Comparison of ENCODE assay signal across 8 cellular contexts in genomic region chr19:41691268-41691970, GRCh38. TPM values are rescaled to one million over a fixed set of nuclear protein-coding genes. Genes with fewer than 3 reads are reported as not detected.
DNase-seq lines count a peak whose midpoint lies in the region; ATAC-seq, FAIRE-seq and TF ChIP-seq lines count a peak whose summit lies in the region.

No MANE protein-coding gene starts in this region.

- peak; percentile 42 for FAIRE-seq in HepG2 (lab: Jason Lieb, UNC)

- POLR2A ChIA-PET in activated CD4-positive, alpha-beta memory T cell treated with anti-CD3 and anti-CD28 coated beads for 36 hours (lab: Charles Lee): no interaction called here
- POLR2A ChIA-PET in HepG2 (lab: Yijun Ruan, JAX): no interaction called here

- BruUV-seq in HepG2 (replicated peaks; lab: Mats Ljungman, UMichigan): no TSS peak

- H3K4me2 ChIP-seq in HepG2 (ENCODE audit: low read depth, low read length): no peak overlapping the region

- no peaks in the 10 kb centered on the region for H3K79me2 ChIP-seq in HepG2 (ENCODE audit: insufficient read depth, low read length)

- H3K27ac Mint-ChIP-seq in activated CD4-positive, alpha-beta memory T cell treated with anti-CD3 and anti-CD28 coated beads for 36 hours: no peak overlapping the region

- H3K27me3 ChIP-seq in HepG2 (ENCODE audit: control insufficient read depth in 1 of 2, insufficient read depth in 2 of 2, low read length in 2 of 2): no peaks in the 10 kb centered on the region; a peak in 1 of 5 replicates

- H3K4me1 ChIP-seq in HepG2 (ENCODE audit: insufficient read depth, low read length): no peaks in the 10 kb centered on the region

- no peak for TF ChIP-seq EP300 in Ishikawa (IDR thresholded peaks at IDR 0.05; ENCODE audit: borderline replicate concordance)
- TF ChIP-seq EP300 in HepG2 (IDR thresholded peaks at IDR 0.05; ENCODE audit: low read depth in 2 of 2, low read length in 2 of 2): no peak
- TF ChIP-seq EP300 in HepG2 (CRISPR knock-in tag; IDR thresholded peaks at IDR 0.05; ENCODE audit: borderline replicate concordance): no peak

- no peaks in the 10 kb centered on the region for H3K4me1 Mint-ChIP-seq in activated CD4-positive, alpha-beta memory T cell treated with anti-CD3 and anti-CD28 coated beads for 36 hours (ENCODE audit: low read depth)

- no peak overlapping the region for H3K9ac ChIP-seq in HepG2 (ENCODE audit: insufficient read depth, low read depth, low read length)

- TF ChIP-seq RAD21 in Ishikawa (IDR thresholded peaks at IDR 0.05; ENCODE audit: low read depth) (peak; percentile 27; the same call in 1 of the 2 replicates), HepG2 (CRISPR knock-in tag; IDR thresholded peaks at IDR 0.05) (no peak)

- H3K9me3 ChIP-seq in HepG2 (ENCODE audit: low read length): no peaks in the 10 kb centered on the region

- peak; percentile 70 for TF ChIP-seq CTCF in HepG2 (CRISPR knock-in tag; IDR thresholded peaks at IDR 0.05)

- H3K27ac ChIP-seq in HepG2 (ENCODE audit: extremely low read length, insufficient read depth, low read length): no peak overlapping the region

- 19% methylated on average over 16 of the region's 20 CpGs for WGBS in HepG2 (ENCODE audit: low lambda C conversion rate)

- no peak for TF ChIP-seq POLR2A in HepG2 (IDR thresholded peaks at IDR 0.05; ENCODE audit: insufficient read depth in 1 of 2, low read depth in 2 of 2, low read length in 2 of 2)

- H2AFZ ChIP-seq in HepG2 (ENCODE audit: low read length): no peak overlapping the region

- H4K20me1 ChIP-seq in HepG2 (ENCODE audit: insufficient read depth, low read length): no peaks in the 10 kb centered on the region

- peak; percentile 71 for ATAC-seq in HepG2
- ATAC-seq in HG03354 (IDR thresholded peaks at IDR 0.05; ENCODE audit: poor library complexity, severe bottlenecking, unreplicated experiment): no peak

- peaks cover 6% of the 10 kb centered on the region for H3K9me3 Mint-ChIP-seq in activated CD4-positive, alpha-beta memory T cell treated with anti-CD3 and anti-CD28 coated beads for 36 hours

- intact Hi-C loops in activated CD4-positive, alpha-beta memory T cell treated with anti-CD3 and anti-CD28 coated beads for 36 hours (cut with micrococcal nuclease): loop anchor here (5.0 kb wide), 1 partner anchor 49 kb away; no protein-coding TSS in a partner anchor
- intact Hi-C loops in HepG2 (cut with micrococcal nuclease; ENCODE audit: unreplicated experiment): loop anchor here (5.0 kb wide), 1 partner anchor 49 kb away; no protein-coding TSS in a partner anchor

- DNase-seq in NCI-H1417 (lab: John Stamatoyannopoulos, UW): peak; percentile 18 to 47 (median 22)
- no peak for DNase-seq in NCI-H1417 treated with DMSO at 0.1 percent for 48 hours (lab: John Stamatoyannopoulos, UW)
- peak; percentile 34 for DNase-seq in activated CD4-positive, alpha-beta memory T cell treated with anti-CD3 and anti-CD28 coated beads for 36 hours
- DNase-seq in HepG2 (ENCODE audit: low spot score): no peak
- DNase-seq in midbrain (lab: John Stamatoyannopoulos, UW): no peak
- no peak for DNase-seq in UCSD-AML1 (lab: John Stamatoyannopoulos, UW; ENCODE audit: unreplicated experiment)

- peaks cover 31% of the 10 kb centered on the region for H3K27me3 Mint-ChIP-seq in activated CD4-positive, alpha-beta memory T cell treated with anti-CD3 and anti-CD28 coated beads for 36 hours

- in situ Hi-C loops in HepG2 (cut with HindIII; ENCODE audit: extremely low pct_ligation_motif_present, low pct_unique_long_range_greater_than_20kb): no loop called here

- H3K36me3 ChIP-seq in HepG2 (replicated peaks in 1 of 2; ENCODE audit: control insufficient read depth in 1 of 2, insufficient read depth in 2 of 2, low read length in 2 of 2): no peaks in the 10 kb centered on the region

- H3K4me3 Mint-ChIP-seq in activated CD4-positive, alpha-beta memory T cell treated with anti-CD3 and anti-CD28 coated beads for 36 hours: no peak overlapping the region

- H3K36me3 Mint-ChIP-seq in activated CD4-positive, alpha-beta memory T cell treated with anti-CD3 and anti-CD28 coated beads for 36 hours: no peaks in the 10 kb centered on the region

- no peak overlapping the region for H3K4me3 ChIP-seq in HepG2 (replicated peaks in 1 of 3; ENCODE audit: insufficient read depth in 1 of 3, low read depth in 2 of 3, low read length in 3 of 3)

- CTCF ChIA-PET in activated CD4-positive, alpha-beta memory T cell treated with anti-CD3 and anti-CD28 coated beads for 36 hours (lab: Charles Lee): interaction anchor here (0.7 to 3.9 kb wide), 13 partner anchors 10 to 168 kb away, joined by 3 to 64 read pairs (median 5); no protein-coding TSS in a partner anchor
- CTCF ChIA-PET in HepG2 (lab: Yijun Ruan, JAX; ENCODE audit: low intra/inter-chr PET ratio, low total read pairs): interaction anchor here (1.5 kb wide), 1 partner anchor 49 kb away, joined by 6 read pairs; no protein-coding TSS in a partner anchor

TF ChIP-seq in Ishikawa, 13 proteins besides CTCF, POLR2A, EP300 and RAD21 (continues in another document):
- TF ChIP-seq USF1 (IDR thresholded peaks at IDR 0.05) (no peak), YY1 (IDR thresholded peaks at IDR 0.05; ENCODE audit: low read depth) (no peak), FOXM1 (IDR thresholded peaks at IDR 0.05; ENCODE audit: borderline replicate concordance, low read depth) (no peak)

TF ChIP-seq in HepG2, 621 proteins besides CTCF, POLR2A, EP300 and RAD21 (continues in another document):
- TF ChIP-seq SMC3 (IDR thresholded peaks at IDR 0.05; ENCODE audit: low read length): peak; percentile 22; the same call in 1 of the 2 replicates
- TF ChIP-seq HIC2 (CRISPR knock-in tag; IDR thresholded peaks at IDR 0.05; ENCODE audit: low read depth): no peak

RNA-seq across cellular contexts. Expression of gene CEACAM7, which starts 3.3 kb away (rescaled TPM):
- not detected for total RNA-seq in activated CD4-positive, alpha-beta memory T cell treated with anti-CD3 and anti-CD28 coated beads for 36 hours
- not detected in 2 replicates for total RNA-seq in HepG2 (2016; rRNA removed; fragmentation: Illumina TruSeq; extraction: Trizol)
- not detected in 2 replicates for total RNA-seq in HepG2 (2016; cell fraction: cytosol; rRNA removed; fragmentation: Illumina TruSeq; extraction: Trizol; ENCODE audit: low read depth)
- not detected in 2 replicates for total RNA-seq in HepG2 (2016; cell fraction: insoluble cytoplasmic fraction; rRNA removed; fragmentation: Illumina TruSeq; extraction: Trizol)
- not detected in 2 replicates for total RNA-seq in HepG2 (2016; cell fraction: membrane; rRNA removed; fragmentation: Illumina TruSeq; extraction: Trizol)
- total RNA-seq in HepG2 (2016; cell fraction: nucleus; rRNA removed; fragmentation: Illumina TruSeq; extraction: Trizol): not detected in 2 replicates
- polyA plus RNA-seq in HepG2 (2011; rRNA removed): not detected in 2 replicates
- not detected in 2 replicates for polyA plus RNA-seq in HepG2 (2011; cell fraction: cytosol; rRNA removed)
- polyA plus RNA-seq in HepG2 (2011; cell fraction: nucleus; rRNA removed): not detected in 2 replicates
- polyA plus RNA-seq in HepG2 (2012): not detected in 2 replicates
- polyA plus RNA-seq in HepG2 (2016; cell fraction: cytosol; fragmentation: Illumina TruSeq; extraction: Trizol; ENCODE audit: low read depth): not detected in 2 replicates
- polyA plus RNA-seq in HepG2 (2016; cell fraction: insoluble cytoplasmic fraction; fragmentation: Illumina TruSeq; extraction: Trizol; ENCODE audit: low read depth): not detected in 2 replicates
- not detected in 2 replicates for polyA plus RNA-seq in HepG2 (2016; cell fraction: membrane; fragmentation: Illumina TruSeq; extraction: Trizol; ENCODE audit: low read depth)
- not detected in 2 replicates for polyA plus RNA-seq in HepG2 (2016; cell fraction: nucleus; fragmentation: Illumina TruSeq; extraction: Trizol; ENCODE audit: insufficient read depth, low read depth)
- polyA minus RNA-seq in HepG2 (2011; rRNA and poly(A)+ RNA removed; ENCODE audit: low replicate concordance): not detected in 2 replicates
- not detected in 2 replicates for polyA minus RNA-seq in HepG2 (2011; cell fraction: cytosol; rRNA and poly(A)+ RNA removed)
- polyA minus RNA-seq in HepG2 (2011; cell fraction: nucleus; rRNA and poly(A)+ RNA removed): not detected in 2 replicates

RNA-seq across cellular contexts. Expression of gene CEACAM5, which starts 17.0 kb away (rescaled TPM):
- total RNA-seq in activated CD4-positive, alpha-beta memory T cell treated with anti-CD3 and anti-CD28 coated beads for 36 hours: not detected
- not detected in 2 replicates for total RNA-seq in HepG2 (2016; rRNA removed; fragmentation: Illumina TruSeq; extraction: Trizol)
- total RNA-seq in HepG2 (2016; cell fraction: cytosol; rRNA removed; fragmentation: Illumina TruSeq; extraction: Trizol; ENCODE audit: low read depth): not detected in 2 replicates
- total RNA-seq in HepG2 (2016; cell fraction: insoluble cytoplasmic fraction; rRNA removed; fragmentation: Illumina TruSeq; extraction: Trizol): not detected in 2 replicates
- total RNA-seq in HepG2 (2016; cell fraction: membrane; rRNA removed; fragmentation: Illumina TruSeq; extraction: Trizol): not detected in 2 replicates
- not detected in 2 replicates for total RNA-seq in HepG2 (2016; cell fraction: nucleus; rRNA removed; fragmentation: Illumina TruSeq; extraction: Trizol)
- not detected in 2 replicates for polyA plus RNA-seq in HepG2 (2011; rRNA removed)
- polyA plus RNA-seq in HepG2 (2011; cell fraction: cytosol; rRNA removed): not detected in 2 replicates
- polyA plus RNA-seq in HepG2 (2011; cell fraction: nucleus; rRNA removed): not detected in 2 replicates
- polyA plus RNA-seq in HepG2 (2012): not detected in 2 replicates
- not detected in 2 replicates for polyA plus RNA-seq in HepG2 (2016; cell fraction: cytosol; fragmentation: Illumina TruSeq; extraction: Trizol; ENCODE audit: low read depth)
- polyA plus RNA-seq in HepG2 (2016; cell fraction: insoluble cytoplasmic fraction; fragmentation: Illumina TruSeq; extraction: Trizol; ENCODE audit: low read depth): not detected in 2 replicates
- not detected in 2 replicates for polyA plus RNA-seq in HepG2 (2016; cell fraction: membrane; fragmentation: Illumina TruSeq; extraction: Trizol; ENCODE audit: low read depth)
- not detected in 2 replicates for polyA plus RNA-seq in HepG2 (2016; cell fraction: nucleus; fragmentation: Illumina TruSeq; extraction: Trizol; ENCODE audit: insufficient read depth, low read depth)
- polyA minus RNA-seq in HepG2 (2011; rRNA and poly(A)+ RNA removed; ENCODE audit: low replicate concordance): not detected in 2 replicates
- polyA minus RNA-seq in HepG2 (2011; cell fraction: cytosol; rRNA and poly(A)+ RNA removed): not detected in 2 replicates
- not detected in 2 replicates for polyA minus RNA-seq in HepG2 (2011; cell fraction: nucleus; rRNA and poly(A)+ RNA removed)

Comparison
In these comparisons a context has a peak if more than half of its experiments do, and no peak if none do; other contexts are left out.
1. DNase-seq: peak in NCI-H1417 (3 of 3) and activated CD4-positive, alpha-beta memory T cell treated with anti-CD3 and anti-CD28 coated beads for 36 hours (single experiment); none in NCI-H1417 treated with DMSO at 0.1 percent for 48 hours (single experiment), HepG2 (single experiment), midbrain (single experiment) and UCSD-AML1 (single experiment).